In genomic region chr14:51525705-51526104, GRCh38 we compare ENCODE assay signal across 24 cellular contexts.
"Had no signal": no experiment of that assay in that cellular context is flagged by ENCODE, and none has a peak within 500 bp of the region (broad histone marks: within the 10 kb centered on the region; RNA-seq: fewer than 3 reads in every experiment).

No MANE protein-coding gene starts in this region.

- H3K27ac Mint-ChIP-seq: activated CD4-positive, alpha-beta T cell treated with anti-CD3 and anti-CD28 coated beads, Interleukin-2, amount 10 ng/mL, durations not matched to agents 7 days and 5 days; activated naive CD8-positive, alpha-beta T cell treated with anti-CD3 and anti-CD28 coated beads, Interleukin-2, amount 10 ng/mL, durations not matched to agents 7 days and 5 days; effector memory CD8-positive, alpha-beta T cell; memory B cell; nephron had no signal

- H3K4me3 ChIP-seq: colonic mucosa, dorsolateral prefrontal cortex, esophagus squamous epithelium, heart left ventricle, pancreas, psoas muscle, right atrium auricular region, tibial artery had no signal

- H3K36me3 ChIP-seq: colonic mucosa, heart left ventricle, neutrophil, pancreas, right atrium auricular region, tibial artery had no signal

- H3K4me3 Mint-ChIP-seq: activated CD4-positive, alpha-beta T cell treated with anti-CD3 and anti-CD28 coated beads, Interleukin-2, amount 10 ng/mL, durations not matched to agents 7 days and 5 days; activated naive CD8-positive, alpha-beta T cell treated with anti-CD3 and anti-CD28 coated beads, Interleukin-2, amount 10 ng/mL, durations not matched to agents 7 days and 5 days; effector memory CD8-positive, alpha-beta T cell; memory B cell; nephron had no signal

- H3K9me3 ChIP-seq: colonic mucosa, esophagus squamous epithelium, neutrophil, pancreas, tibial artery had no signal

- ATAC-seq: activated CD4-positive, CD25-positive, alpha-beta regulatory T cell treated with anti-CD3 and anti-CD28 coated beads, Interleukin-2, amount 50 U/mL, for 24 hours; effector memory CD8-positive, alpha-beta T cell; heart left ventricle; left colon; pancreas; psoas muscle had no signal

- H3K27ac ChIP-seq: colonic mucosa, dorsolateral prefrontal cortex, esophagus squamous epithelium, heart left ventricle, neutrophil, pancreas, psoas muscle, right atrium auricular region, tibial artery, VCaP had no signal

- H3K27me3 ChIP-seq: esophagus squamous epithelium, heart left ventricle, pancreas, right atrium auricular region, tibial artery had no signal

- H3K9me3 Mint-ChIP-seq: activated CD4-positive, alpha-beta T cell treated with anti-CD3 and anti-CD28 coated beads, Interleukin-2, amount 10 ng/mL, durations not matched to agents 7 days and 5 days; effector memory CD8-positive, alpha-beta T cell; memory B cell; nephron had no signal

- H3K4me1 Mint-ChIP-seq: activated CD4-positive, alpha-beta T cell treated with anti-CD3 and anti-CD28 coated beads, Interleukin-2, amount 10 ng/mL, durations not matched to agents 7 days and 5 days; memory B cell had no signal

- DNase-seq: activated CD4-positive, alpha-beta T cell treated with anti-CD3 and anti-CD28 coated beads, Interleukin-2, amount 10 ng/mL, durations not matched to agents 7 days and 5 days; activated CD8-positive, alpha-beta memory T cell treated with anti-CD3 and anti-CD28 coated beads, Interleukin-2, amount 50 U/mL, for 48 hours; activated naive CD4-positive, alpha-beta T cell treated with Interleukin-2 at 50 U/mL for 16 hours; activated naive CD8-positive, alpha-beta T cell treated with anti-CD3 and anti-CD28 coated beads, Interleukin-2, amount 10 ng/mL, durations not matched to agents 7 days and 5 days; activated T-cell treated with anti-CD3 and anti-CD28 coated beads, Interleukin-2, amount 50 U/mL, for 48 hours; amygdala; colonic mucosa; dorsolateral prefrontal cortex; effector memory CD8-positive, alpha-beta T cell; esophagus squamous epithelium; heart left ventricle; left colon; pancreas; psoas muscle; stimulated activated CD4-positive, alpha-beta T cell treated with anti-CD3 and anti-CD28 coated beads, Interleukin-4, amount 100 ng/mL, for 24 hours; stimulated activated naive CD4-positive, alpha-beta T cell treated with Interleukin-2 at 50 U/mL for 16 hours; T-helper 2 cell; tibial artery had no signal

- H3K4me1 ChIP-seq: colonic mucosa, heart left ventricle, pancreas, psoas muscle, right atrium auricular region, tibial artery had no signal
